In genomic region chr3:171455603-171456550, GRCh38 we compare ENCODE assay signal across 23 cellular contexts. TPM values are rescaled to one million over a fixed set of nuclear protein-coding genes. Genes with fewer than 3 reads are reported as not detected.
DNase-seq lines count a peak whose midpoint lies in the region; ATAC-seq and TF ChIP-seq lines count a peak whose summit lies in the region.
"Had no signal": no experiment of that assay in that cellular context is flagged by ENCODE, and none has a peak within 500 bp of the region (broad histone marks: within the 10 kb centered on the region; RNA-seq: fewer than 3 reads in every experiment).

No MANE protein-coding gene starts in this region.

- WGBS in right cardiac atrium, result 58% methylated on average over 5 of the region's 5 CpGs

- intact Hi-C loops in Right ventricle myocardium inferior (cut with DNase I), result loop anchor here (5.0 kb wide), 2 partner anchors 54 to 134 kb away; no protein-coding TSS in a partner anchor
- intact Hi-C loops in right cardiac atrium (cut with DNase I), result loop anchor here in 2 of 4 donors (10.0 kb wide), 2 partner anchors 131 to 271 kb away; no protein-coding TSS in a partner anchor
- intact Hi-C loops in PC-9 (cut with micrococcal nuclease; ENCODE audit: unreplicated experiment), result loop anchor here (5.0 kb wide), 1 partner anchor 1296 kb away; the partner anchor contains the start of gene ECT2

- peaks cover 4% of the 10 kb centered on the region; the same call in 1 of the 2 replicates for H3K36me3 ChIP-seq in PC-9 (ENCODE audit: low read depth)
- no peaks in the 10 kb centered on the region for H3K36me3 ChIP-seq in neural progenitor cell

- no peaks in the 10 kb centered on the region for H3K27me3 Mint-ChIP-seq in central memory CD8-positive, alpha-beta T cell
- H3K27me3 Mint-ChIP-seq in neural progenitor cell (ENCODE audit: insufficient read depth, low read depth), result peaks cover 5% of the 10 kb centered on the region

- peaks cover 44% of the 10 kb centered on the region for H3K4me1 Mint-ChIP-seq in central memory CD8-positive, alpha-beta T cell
- peaks cover 38% of the 10 kb centered on the region for H3K4me1 Mint-ChIP-seq in neural progenitor cell

- H2AFZ ChIP-seq in PC-9 (no peak overlapping the region), neural progenitor cell (replicated peaks) (no peak overlapping the region)
- H2AFZ ChIP-seq: parathyroid adenoma had no signal

- H3K4me3 Mint-ChIP-seq in central memory CD8-positive, alpha-beta T cell, result peak overlapping the region; percentile 92
- peak overlapping the region; percentile 99 for H3K4me3 Mint-ChIP-seq in neural progenitor cell

- H3K27ac ChIP-seq in right cardiac atrium (ENCODE audit: low read length), result no peak overlapping the region
- H3K27ac ChIP-seq in PC-9, result no peak overlapping the region
- no peak overlapping the region for H3K27ac ChIP-seq in neural progenitor cell
- H3K27ac ChIP-seq: testis had no signal

- H3K9me3 ChIP-seq in right cardiac atrium (ENCODE audit: control insufficient read depth, low read length), result no peaks in the 10 kb centered on the region
- H3K9me3 ChIP-seq in PC-9 (ENCODE audit: insufficient read depth, low read depth), result no peaks in the 10 kb centered on the region
- H3K9me3 ChIP-seq in neural progenitor cell (ENCODE audit: low read depth), result no peaks in the 10 kb centered on the region
- H3K9me3 ChIP-seq: Caco-2, testis had no signal

- CTCF ChIA-PET in PC-9 (lab: Charles Lee), result no interaction called here

- no peak for TF ChIP-seq CTCF in PC-9 (conservative IDR thresholded peaks at IDR 0.05)
- no peak for TF ChIP-seq CTCF in neural progenitor cell (IDR thresholded peaks at IDR 0.05)

- peaks cover 94% of the 10 kb centered on the region for H3K79me2 ChIP-seq in PC-9 (ENCODE audit: low read depth)
- H3K79me2 ChIP-seq in neural progenitor cell (ENCODE audit: low read depth), result peaks cover 8% of the 10 kb centered on the region
- H3K79me2 ChIP-seq: parathyroid adenoma had no signal

- no peak overlapping the region for H3K27ac Mint-ChIP-seq in central memory CD8-positive, alpha-beta T cell (ENCODE audit: low read depth)
- H3K27ac Mint-ChIP-seq in neural progenitor cell, result no peak overlapping the region

- H3K9me2 ChIP-seq in PC-9 (ENCODE audit: insufficient read depth), result no peaks in the 10 kb centered on the region

- H3K27me3 ChIP-seq in right cardiac atrium (ENCODE audit: control insufficient read depth, insufficient read depth) (no peaks in the 10 kb centered on the region), PC-9 (ENCODE audit: insufficient read depth, low read depth) (no peaks in the 10 kb centered on the region), neural progenitor cell (peaks cover 39% of the 10 kb centered on the region)
- H3K27me3 ChIP-seq: testis had no signal

- H3K4me3 ChIP-seq in right cardiac atrium (ENCODE audit: low read length), result no peak overlapping the region
- no peak overlapping the region for H3K4me3 ChIP-seq in PC-9
- no peak overlapping the region for H3K4me3 ChIP-seq in neural progenitor cell
- H3K4me3 ChIP-seq: skin epidermis, testis had no signal

- H3K4me2 ChIP-seq in PC-9 (peak overlapping the region; percentile 82), neural progenitor cell (no peak overlapping the region)

- H3K36me3 Mint-ChIP-seq in central memory CD8-positive, alpha-beta T cell (ENCODE audit: insufficient read depth), result peaks cover 30% of the 10 kb centered on the region
- H3K36me3 Mint-ChIP-seq in neural progenitor cell, result no peaks in the 10 kb centered on the region

- H3K9me3 Mint-ChIP-seq in central memory CD8-positive, alpha-beta T cell, result no peaks in the 10 kb centered on the region
- H3K9me3 Mint-ChIP-seq in neural progenitor cell, result no peaks in the 10 kb centered on the region

- no peak overlapping the region for H3K9ac ChIP-seq in neural progenitor cell
- H3K9ac ChIP-seq: parathyroid adenoma had no signal

- no TSS peak for BruUV-seq in PC-9 (replicated peaks; lab: Mats Ljungman, UMichigan)

- no peak for DNase-seq in Right ventricle myocardium inferior (ENCODE audit: missing footprints)
- DNase-seq in right cardiac atrium, result no peak
- DNase-seq in PC-9, result no peak
- no peak for DNase-seq in central memory CD8-positive, alpha-beta T cell (ENCODE audit: low spot score in 2 of 2)
- DNase-seq in neural progenitor cell (ENCODE audit: low spot score), result no peak
- no peak for DNase-seq in NCI-H2227 (lab: John Stamatoyannopoulos, UW; ENCODE audit: unreplicated experiment)
- no peak for DNase-seq in activated gamma-delta T cell treated with Interleukin-2 at 50 U/mL for 16 hours
- no peak for DNase-seq in SIG-M5 (lab: John Stamatoyannopoulos, UW)
- DNase-seq: activated CD4-positive, alpha-beta T cell treated with anti-CD3 and anti-CD28 coated beads for 4 hours; activated T-cell treated with anti-CD3 and anti-CD28 coated beads for 4 hours; Caco-2; EL; foreskin melanocyte; MM.1S; NCI-H187; NCI-H446 treated with DMSO at 0.1 percent for 48 hours; SHP77 treated with DMSO at 0.1 percent for 48 hours; stimulated activated CD4-positive, alpha-beta T cell treated with anti-CD3 and anti-CD28 coated beads, Interleukin-4, amount 100 ng/mL, for 24 hours; testis had no signal

- H4K20me1 ChIP-seq in PC-9 (ENCODE audit: insufficient read depth) (no peaks in the 10 kb centered on the region), neural progenitor cell (ENCODE audit: low read depth) (peaks cover 4% of the 10 kb centered on the region)

- H3K4me1 ChIP-seq in right cardiac atrium (ENCODE audit: control insufficient read depth, insufficient read depth, low read length) (peaks cover 3% of the 10 kb centered on the region), PC-9 (replicated peaks; ENCODE audit: insufficient read depth) (peaks cover 25% of the 10 kb centered on the region), neural progenitor cell (peaks cover 30% of the 10 kb centered on the region)

- POLR2A ChIA-PET in PC-9 (lab: Charles Lee; ENCODE audit: unreplicated experiment), result no interaction called here

- H3F3A ChIP-seq in PC-9 (ENCODE audit: insufficient read depth, low read depth), result peaks cover 16% of the 10 kb centered on the region; the same call in 1 of the 2 replicates
- H3F3A ChIP-seq in neural progenitor cell (ENCODE audit: low read depth), result peaks cover 26% of the 10 kb centered on the region

- ATAC-seq in Right ventricle myocardium inferior (peak; percentile 29), right cardiac atrium (no peak)
- no peak for ATAC-seq in central memory CD8-positive, alpha-beta T cell (replicated peaks; ENCODE audit: extremely low read depth, poor library complexity, severe bottlenecking)
- ATAC-seq: HepG2, left lobe of liver had no signal

RNA-seq across cellular contexts. Expression of gene TNIK, which starts 4.3 kb away (rescaled TPM):
- total RNA-seq in Right ventricle myocardium inferior (29.1 TPM), right cardiac atrium (10 to 100 TPM; 17.1 to 27.4 (median 22.8) TPM), PC-9 (2021) (28.8 and 30.7 TPM in 2 replicates), neural progenitor cell (ENCODE audit: low replicate concordance) (3.0 and 5.0 TPM in 2 replicates)
- polyA plus RNA-seq in right cardiac atrium, result 8.1 TPM
